1 cellular context compared by ENCODE assay signal in genomic region chr20:32562495-32562911, GRCh38.
TF ChIP-seq lines count a peak whose summit lies in the region.

No MANE protein-coding gene starts in this region.

TF ChIP-seq in SK-N-SH treated with all-trans-retinoic acid at 6 μM for 48 hours, 23 proteins besides CTCF, POLR2A, EP300 and RAD21 (continued from another document):
- no peak for TF ChIP-seq BACH2 (CRISPR knock-in tag; IDR thresholded peaks at IDR 0.05; ENCODE audit: borderline replicate concordance)
